Comparison of ENCODE assay signal across 9 cellular contexts in genomic region chr9:113578279-113578865, GRCh38.
A peak's percentile ranks its signal among the peaks of the same experiment; 100 is the strongest.
DNase-seq lines count a peak whose midpoint lies in the region; ATAC-seq and TF ChIP-seq lines count a peak whose summit lies in the region.
"Had no signal": no experiment of that assay in that cellular context is flagged by ENCODE, and none has a peak within 500 bp of the region (broad histone marks: within the 10 kb centered on the region; RNA-seq: fewer than 3 reads in every experiment).

No MANE protein-coding gene starts in this region.

- no peak for TF ChIP-seq POLR2A in uterus (IDR thresholded peaks at IDR 0.05)

- H3K4me3 ChIP-seq in left ventricle myocardium inferior (no peak overlapping the region), thymus (ENCODE audit: low read length) (no peak overlapping the region), uterus (no peak overlapping the region)

- WGBS in thymus, result 96% methylated on average over 3 of the region's 3 CpGs

- intact Hi-C loops in left ventricle myocardium inferior (cut with micrococcal nuclease), result loop anchor here (10.0 kb wide), 1 partner anchor 54 kb away; no protein-coding TSS in a partner anchor
- intact Hi-C loops in uterus (cut with DNase I; ENCODE audit: low total_unique reads), result no loop called here

- no peaks in the 10 kb centered on the region for H3K9me3 Mint-ChIP-seq in activated T-cell treated with anti-CD3 and anti-CD28 coated beads, Interleukin-2, amount 50 U/mL, for 4 hours
- no peaks in the 10 kb centered on the region for H3K9me3 Mint-ChIP-seq in activated CD8-positive, alpha-beta T cell treated with anti-CD3 and anti-CD28 coated beads, Interleukin-2, amount 10 ng/mL, durations not matched to agents 7 days and 5 days (ENCODE audit: insufficient read depth)

- H3K4me3 Mint-ChIP-seq in activated T-cell treated with anti-CD3 and anti-CD28 coated beads, Interleukin-2, amount 50 U/mL, for 4 hours, result peak overlapping the region; percentile 61
- H3K4me3 Mint-ChIP-seq in activated CD8-positive, alpha-beta T cell treated with anti-CD3 and anti-CD28 coated beads, Interleukin-2, amount 10 ng/mL, durations not matched to agents 7 days and 5 days, result peak overlapping the region; percentile 82

- H3K4me1 Mint-ChIP-seq in activated T-cell treated with anti-CD3 and anti-CD28 coated beads, Interleukin-2, amount 50 U/mL, for 4 hours (ENCODE audit: low read depth), result peaks cover 83% of the 10 kb centered on the region
- H3K4me1 Mint-ChIP-seq in activated CD8-positive, alpha-beta T cell treated with anti-CD3 and anti-CD28 coated beads, Interleukin-2, amount 10 ng/mL, durations not matched to agents 7 days and 5 days (ENCODE audit: low read depth), result peaks cover 84% of the 10 kb centered on the region

- no peak for ATAC-seq in activated T-cell treated with anti-CD3 and anti-CD28 coated beads, Interleukin-2, amount 50 U/mL, for 4 hours
- peak; percentile 1 for ATAC-seq in activated CD8-positive, alpha-beta T cell treated with anti-CD3 and anti-CD28 coated beads, Interleukin-2, amount 10 ng/mL, durations not matched to agents 7 days and 5 days

- H3K27ac Mint-ChIP-seq in activated CD8-positive, alpha-beta T cell treated with anti-CD3 and anti-CD28 coated beads, Interleukin-2, amount 10 ng/mL, durations not matched to agents 7 days and 5 days, result peak overlapping the region; percentile 99

- POLR2A ChIA-PET in activated CD8-positive, alpha-beta T cell treated with anti-CD3 and anti-CD28 coated beads, Interleukin-2, amount 10 ng/mL, durations not matched to agents 7 days and 5 days (lab: Charles Lee), result interaction anchor here (0.6 to 5.8 kb wide), 12 partner anchors 10 to 660 kb away, joined by 3 to 49 read pairs (median 4); partner anchors contain the start of genes C9orf43, HDHD3 and POLE3

- H3K36me3 Mint-ChIP-seq in activated T-cell treated with anti-CD3 and anti-CD28 coated beads, Interleukin-2, amount 50 U/mL, for 4 hours (ENCODE audit: insufficient read depth), result peaks cover 5% of the 10 kb centered on the region
- H3K36me3 Mint-ChIP-seq in activated CD8-positive, alpha-beta T cell treated with anti-CD3 and anti-CD28 coated beads, Interleukin-2, amount 10 ng/mL, durations not matched to agents 7 days and 5 days (ENCODE audit: low read depth), result peaks cover 26% of the 10 kb centered on the region

- CTCF ChIA-PET in activated CD8-positive, alpha-beta T cell treated with anti-CD3 and anti-CD28 coated beads, Interleukin-2, amount 10 ng/mL, durations not matched to agents 7 days and 5 days (lab: Charles Lee), result interaction anchor here (0.7 to 6.7 kb wide), 22 partner anchors 12 to 304 kb away, joined by 3 to 154 read pairs (median 4); partner anchors contain the start of genes ALAD, CDC26 and PRPF4

- H3K4me1 ChIP-seq in left ventricle myocardium inferior, result peaks cover 99% of the 10 kb centered on the region
- H3K4me1 ChIP-seq in thymus (ENCODE audit: control insufficient read depth, insufficient read depth, low read length), result peaks cover 37% of the 10 kb centered on the region
- peaks cover 0 to 8% of the 10 kb centered on the region in 2 donors for H3K4me1 ChIP-seq in uterus

- no peaks in the 10 kb centered on the region for H3K27me3 Mint-ChIP-seq in activated T-cell treated with anti-CD3 and anti-CD28 coated beads, Interleukin-2, amount 50 U/mL, for 4 hours (ENCODE audit: low read depth)
- no peaks in the 10 kb centered on the region for H3K27me3 Mint-ChIP-seq in activated CD8-positive, alpha-beta T cell treated with anti-CD3 and anti-CD28 coated beads, Interleukin-2, amount 10 ng/mL, durations not matched to agents 7 days and 5 days (ENCODE audit: low read depth)

- no peaks in the 10 kb centered on the region for H3K27me3 ChIP-seq in left ventricle myocardium inferior (ENCODE audit: low read depth)
- H3K27me3 ChIP-seq in thymus (ENCODE audit: control insufficient read depth, insufficient read depth), result no peaks in the 10 kb centered on the region
- H3K27me3 ChIP-seq in uterus, result no peaks in the 10 kb centered on the region

- peak overlapping the region; percentile 94 for H3K27ac ChIP-seq in left ventricle myocardium inferior (replicated peaks)
- H3K27ac ChIP-seq in thymus (ENCODE audit: low read depth), result peak overlapping the region; percentile 38
- no peak overlapping the region for H3K27ac ChIP-seq in uterus

- no peaks in the 10 kb centered on the region for H3K9me3 ChIP-seq in left ventricle myocardium inferior (replicated peaks)
- no peaks in the 10 kb centered on the region for H3K9me3 ChIP-seq in thymus (ENCODE audit: control insufficient read depth)
- no peaks in the 10 kb centered on the region for H3K9me3 ChIP-seq in uterus

- H3K36me3 ChIP-seq in left ventricle myocardium inferior, result peaks cover 2% of the 10 kb centered on the region
- peaks cover under 1% of the 10 kb centered on the region for H3K36me3 ChIP-seq in thymus (ENCODE audit: control insufficient read depth, insufficient read depth)
- no peaks in the 10 kb centered on the region for H3K36me3 ChIP-seq in uterus

- DNase-seq in activated T-cell treated with anti-CD3 and anti-CD28 coated beads, Interleukin-2, amount 50 U/mL, for 4 hours, result no peak
- DNase-seq in activated T-cell treated with anti-CD3 and anti-CD28 coated beads, Interleukin-2, amount 50 U/mL, for 1 hour, result no peak
- no peak for DNase-seq in activated CD8-positive, alpha-beta T cell treated with anti-CD3 and anti-CD28 coated beads, Interleukin-2, amount 10 ng/mL, durations not matched to agents 7 days and 5 days
- DNase-seq in left ventricle myocardium inferior (peak; percentile 14), uterus (no peak), inferior parietal cortex (ENCODE audit: extremely low spot score) (no peak), NOMO-1 treated with DMSO at 0.1 percent for 48 hours (lab: John Stamatoyannopoulos, UW; ENCODE audit: unreplicated experiment) (no peak)
- DNase-seq: NCI-H187 had no signal

- TF ChIP-seq CTCF in left ventricle myocardium inferior (IDR thresholded peaks at IDR 0.05; ENCODE audit: borderline replicate concordance) (no peak), uterus (IDR thresholded peaks at IDR 0.05) (no peak)

Comparison
In these comparisons a context has a peak if more than half of its experiments do, and no peak if none do; other contexts are left out.
1. H3K27ac ChIP-seq: peak in left ventricle myocardium inferior (single experiment) and thymus (single experiment); none in uterus (0 of 2).